In the genomic region with DNA sequence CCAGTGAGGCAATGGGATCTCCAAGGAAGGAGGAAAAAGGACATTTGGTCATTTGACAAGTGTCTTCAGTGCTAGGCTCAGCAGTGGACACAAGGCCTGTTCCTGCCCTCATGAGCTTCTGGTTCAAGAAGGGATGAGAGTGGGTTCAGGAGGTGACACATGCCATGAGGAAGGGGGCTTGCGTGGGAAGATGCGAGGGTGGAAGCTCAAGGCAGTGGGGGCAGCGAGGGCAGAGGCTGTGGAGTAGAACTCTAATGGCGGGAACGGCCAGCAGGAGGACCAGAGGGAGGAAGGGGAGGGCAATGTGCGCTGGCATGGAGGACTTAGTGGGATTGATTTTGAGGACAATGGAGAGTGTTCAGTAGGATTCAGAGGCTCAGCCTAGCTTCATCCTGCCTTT, we compare ENCODE assay signal across 12 cellular contexts. TPM values are rescaled to one million over a fixed set of nuclear protein-coding genes. Genes with fewer than 3 reads are reported as not detected.
DNase-seq lines count a peak whose midpoint lies in the region; ATAC-seq and TF ChIP-seq lines count a peak whose summit lies in the region.
"Had no signal": no experiment of that assay in that cellular context is flagged by ENCODE, and none has a peak within 500 bp of the region (broad histone marks: within the 10 kb centered on the region; RNA-seq: fewer than 3 reads in every experiment).

No MANE protein-coding gene starts in this region.

- H3K27ac ChIP-seq in BLaER1: peak overlapping the region; percentile 46
- peak overlapping the region; percentile 77 for H3K27ac ChIP-seq in RWPE2 (ENCODE audit: poor library complexity, severe bottlenecking)
- H3K27ac ChIP-seq in esophagus (ENCODE audit: low read depth in 2 of 2, low read length in 1 of 2): peak overlapping the region; percentile 50 to 96
- H3K27ac ChIP-seq in prostate gland: peak overlapping the region; percentile 61 to 70

- H3K9ac ChIP-seq in BLaER1: peak overlapping the region; percentile 41; the same call in 1 of the 2 replicates

- intact Hi-C loops in prostate gland (cut with DNase I): loop anchor here (10.0 kb wide), 1 partner anchor 151 kb away; a partner anchor contains a TSS
- intact Hi-C loops in lower leg skin (cut with DNase I; ENCODE audit: low total_unique reads): no loop called here

- no peak for TF ChIP-seq POLR2A in prostate gland (IDR thresholded peaks at IDR 0.05)
- no peak for TF ChIP-seq POLR2A in lower leg skin (IDR thresholded peaks at IDR 0.05)

- H3K4me3 ChIP-seq in BLaER1 (no peak overlapping the region), RWPE2 (ENCODE audit: severe bottlenecking) (no peak overlapping the region), esophagus (ENCODE audit: low read depth in 1 of 2, low read length in 2 of 2) (no peak overlapping the region), prostate gland (no peak overlapping the region), lower leg skin (ENCODE audit: low read depth, poor library complexity, severe bottlenecking) (no peak overlapping the region)

- H3K9me3 ChIP-seq in BLaER1 (no peaks in the 10 kb centered on the region), RWPE2 (ENCODE audit: severe bottlenecking) (no peaks in the 10 kb centered on the region), esophagus (ENCODE audit: control insufficient read depth in 2 of 2, insufficient read depth in 1 of 2, low read depth in 1 of 2, low read length in 1 of 2) (no peaks in the 10 kb centered on the region), prostate gland (no peaks in the 10 kb centered on the region)

- H3K36me3 ChIP-seq in BLaER1: peaks cover 19% of the 10 kb centered on the region
- H3K36me3 ChIP-seq in RWPE2 (ENCODE audit: low read depth): peaks cover 14% of the 10 kb centered on the region
- H3K36me3 ChIP-seq in esophagus (ENCODE audit: control insufficient read depth in 2 of 2, insufficient read depth in 2 of 2, low read length in 1 of 2): no peaks in the 10 kb centered on the region
- no peaks in the 10 kb centered on the region for H3K36me3 ChIP-seq in prostate gland

- ATAC-seq in RWPE2 (ENCODE audit: low read depth): no peak

- TF ChIP-seq CTCF in RWPE2 (IDR thresholded peaks at IDR 0.05; ENCODE audit: poor library complexity, severe bottlenecking) (no peak), prostate gland (IDR thresholded peaks at IDR 0.05) (no peak), lower leg skin (IDR thresholded peaks at IDR 0.05) (no peak)

- H3K4me1 ChIP-seq in BLaER1: peaks cover 57% of the 10 kb centered on the region
- H3K4me1 ChIP-seq in RWPE2 (ENCODE audit: insufficient read depth, poor library complexity, severe bottlenecking): peaks cover 22% of the 10 kb centered on the region
- H3K4me1 ChIP-seq in esophagus (ENCODE audit: control insufficient read depth in 2 of 2, insufficient read depth in 2 of 2, low read length in 1 of 2): peaks cover 14 to 34% of the 10 kb centered on the region in 2 donors
- peaks cover 21% of the 10 kb centered on the region for H3K4me1 ChIP-seq in prostate gland (replicated peaks)

- WGBS in esophagus, 2 donors: 76 to 77% methylated on average over 5 to 6 of the region's 6 CpGs
- 86% methylated on average over 6 of the region's 6 CpGs for whole genome bisulfite sequencing in prostate gland
- WGBS in lower leg skin, 2 donors: 81 to 88% methylated on average over 6 of the region's 6 CpGs

- DNase-seq in RWPE2 (ENCODE audit: low spot score): no peak
- no peak for DNase-seq in prostate gland (ENCODE audit: low spot score)
- no peak for DNase-seq in SIG-M5 (lab: John Stamatoyannopoulos, UW)
- DNase-seq in lower leg skin (ENCODE audit: low spot score in 2 of 2): no peak
- no peak for DNase-seq in iPS-NIHi7 (ENCODE audit: extremely low spot score)
- no peak for DNase-seq in EL
- DNase-seq: activated CD4-positive, alpha-beta T cell treated with anti-CD3 and anti-CD28 coated beads for 1 hour; central memory CD4-positive, alpha-beta T cell; naive B cell; NCI-H2107 had no signal

- H4K20me1 ChIP-seq in BLaER1: peaks cover 32% of the 10 kb centered on the region

- H3K27me3 ChIP-seq in BLaER1 (no peaks in the 10 kb centered on the region), RWPE2 (ENCODE audit: insufficient read depth, poor library complexity, severe bottlenecking) (no peaks in the 10 kb centered on the region), esophagus (ENCODE audit: control insufficient read depth in 1 of 2, insufficient read depth in 2 of 2, low read length in 2 of 2) (no peaks in the 10 kb centered on the region), prostate gland (replicated peaks; ENCODE audit: insufficient read depth) (no peaks in the 10 kb centered on the region)

- H3K4me2 ChIP-seq in BLaER1: peak overlapping the region; percentile 66

RNA-seq across cellular contexts. Expression of a gene that starts 3.3 kb away (rescaled TPM):
- polyA plus RNA-seq in esophagus: 10 to 100 TPM in 1 of 2 donors, 1 to 10 TPM in 1; 8.1 to 10.6 TPM
- total RNA-seq in prostate gland (10 to 100 TPM; 41.3 to 71.6 TPM), lower leg skin (10 to 100 TPM in 3 of 4 donors, 1 to 10 TPM in 1; 8.3 to 39.4 (median 32.2) TPM)

RNA-seq across cellular contexts. Expression of a gene that starts 17.3 kb away (rescaled TPM):
- polyA plus RNA-seq in esophagus: 10 to 100 TPM in 1 of 2 donors, 1 to 10 TPM in 1; 9.9 to 29.3 TPM
- total RNA-seq in prostate gland (10 to 100 TPM; 20.9 to 22.5 TPM), lower leg skin (100 to 1,000 TPM in 2 of 4 donors, 10 to 100 TPM in 2; 39.1 to 214 (median 98.3) TPM)

RNA-seq across cellular contexts. Expression of a gene that starts 36.8 kb away (rescaled TPM):
- 10 to 100 TPM in 1 of 2 donors, 1 to 10 TPM in 1; 7.4 to 12.0 TPM for polyA plus RNA-seq in esophagus
- total RNA-seq in prostate gland (10 to 100 TPM in 1 of 2 donors, 1 to 10 TPM in 1; 8.5 to 21.1 TPM), lower leg skin (10 to 100 TPM in 3 of 4 donors, 1 to 10 TPM in 1; 8.5 to 29.3 (median 20.2) TPM)

RNA-seq across cellular contexts. Expression of a gene that starts 47.6 kb away (rescaled TPM):
- 1 to 10 TPM in 1 of 2 donors, under 1 TPM in 1; 0.81 to 1.1 TPM for polyA plus RNA-seq in esophagus
- 1 to 10 TPM; 2.5 to 6.0 TPM for total RNA-seq in prostate gland
- total RNA-seq in lower leg skin: 1 to 10 TPM in 3 of 4 donors, under 1 TPM in 1; 0.91 to 2.7 (median 2.1) TPM

RNA-seq across cellular contexts. Expression of a gene that starts 58.7 kb away (rescaled TPM):
- 1 to 10 TPM; 1.5 to 2.5 TPM for polyA plus RNA-seq in esophagus
- total RNA-seq in prostate gland (10 to 100 TPM in 1 of 2 donors, 1 to 10 TPM in 1; 6.1 to 10.8 TPM), lower leg skin (10 to 100 TPM; 12.9 to 19.8 (median 17.0) TPM)
